ENCODE assay signal across 1 cellular context in the genomic region with DNA sequence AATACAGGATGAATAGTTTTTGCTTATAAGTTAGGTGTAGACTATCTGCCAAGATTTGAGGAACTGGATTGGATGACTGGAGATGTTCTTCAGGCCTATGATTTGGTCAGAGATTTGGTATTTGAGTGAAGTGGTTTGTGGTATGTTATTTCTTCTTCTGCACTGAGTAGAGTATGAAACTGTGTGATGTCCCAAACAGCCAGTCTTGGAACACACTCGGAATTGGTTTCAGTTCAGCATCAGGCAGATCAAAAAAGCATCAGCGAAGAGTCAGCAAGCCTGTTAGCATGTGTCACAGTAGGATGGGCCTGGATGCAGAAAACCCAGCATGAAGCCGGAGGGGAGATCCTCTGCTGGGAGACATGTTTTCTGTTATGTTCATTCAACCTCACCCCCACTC.
TF ChIP-seq lines count a peak whose summit lies in the region.

No MANE protein-coding gene starts in this region.

TF ChIP-seq in GM23338, 12 proteins besides CTCF, POLR2A, EP300 and RAD21 (continued from another document):
- TF ChIP-seq, protein P1, sequence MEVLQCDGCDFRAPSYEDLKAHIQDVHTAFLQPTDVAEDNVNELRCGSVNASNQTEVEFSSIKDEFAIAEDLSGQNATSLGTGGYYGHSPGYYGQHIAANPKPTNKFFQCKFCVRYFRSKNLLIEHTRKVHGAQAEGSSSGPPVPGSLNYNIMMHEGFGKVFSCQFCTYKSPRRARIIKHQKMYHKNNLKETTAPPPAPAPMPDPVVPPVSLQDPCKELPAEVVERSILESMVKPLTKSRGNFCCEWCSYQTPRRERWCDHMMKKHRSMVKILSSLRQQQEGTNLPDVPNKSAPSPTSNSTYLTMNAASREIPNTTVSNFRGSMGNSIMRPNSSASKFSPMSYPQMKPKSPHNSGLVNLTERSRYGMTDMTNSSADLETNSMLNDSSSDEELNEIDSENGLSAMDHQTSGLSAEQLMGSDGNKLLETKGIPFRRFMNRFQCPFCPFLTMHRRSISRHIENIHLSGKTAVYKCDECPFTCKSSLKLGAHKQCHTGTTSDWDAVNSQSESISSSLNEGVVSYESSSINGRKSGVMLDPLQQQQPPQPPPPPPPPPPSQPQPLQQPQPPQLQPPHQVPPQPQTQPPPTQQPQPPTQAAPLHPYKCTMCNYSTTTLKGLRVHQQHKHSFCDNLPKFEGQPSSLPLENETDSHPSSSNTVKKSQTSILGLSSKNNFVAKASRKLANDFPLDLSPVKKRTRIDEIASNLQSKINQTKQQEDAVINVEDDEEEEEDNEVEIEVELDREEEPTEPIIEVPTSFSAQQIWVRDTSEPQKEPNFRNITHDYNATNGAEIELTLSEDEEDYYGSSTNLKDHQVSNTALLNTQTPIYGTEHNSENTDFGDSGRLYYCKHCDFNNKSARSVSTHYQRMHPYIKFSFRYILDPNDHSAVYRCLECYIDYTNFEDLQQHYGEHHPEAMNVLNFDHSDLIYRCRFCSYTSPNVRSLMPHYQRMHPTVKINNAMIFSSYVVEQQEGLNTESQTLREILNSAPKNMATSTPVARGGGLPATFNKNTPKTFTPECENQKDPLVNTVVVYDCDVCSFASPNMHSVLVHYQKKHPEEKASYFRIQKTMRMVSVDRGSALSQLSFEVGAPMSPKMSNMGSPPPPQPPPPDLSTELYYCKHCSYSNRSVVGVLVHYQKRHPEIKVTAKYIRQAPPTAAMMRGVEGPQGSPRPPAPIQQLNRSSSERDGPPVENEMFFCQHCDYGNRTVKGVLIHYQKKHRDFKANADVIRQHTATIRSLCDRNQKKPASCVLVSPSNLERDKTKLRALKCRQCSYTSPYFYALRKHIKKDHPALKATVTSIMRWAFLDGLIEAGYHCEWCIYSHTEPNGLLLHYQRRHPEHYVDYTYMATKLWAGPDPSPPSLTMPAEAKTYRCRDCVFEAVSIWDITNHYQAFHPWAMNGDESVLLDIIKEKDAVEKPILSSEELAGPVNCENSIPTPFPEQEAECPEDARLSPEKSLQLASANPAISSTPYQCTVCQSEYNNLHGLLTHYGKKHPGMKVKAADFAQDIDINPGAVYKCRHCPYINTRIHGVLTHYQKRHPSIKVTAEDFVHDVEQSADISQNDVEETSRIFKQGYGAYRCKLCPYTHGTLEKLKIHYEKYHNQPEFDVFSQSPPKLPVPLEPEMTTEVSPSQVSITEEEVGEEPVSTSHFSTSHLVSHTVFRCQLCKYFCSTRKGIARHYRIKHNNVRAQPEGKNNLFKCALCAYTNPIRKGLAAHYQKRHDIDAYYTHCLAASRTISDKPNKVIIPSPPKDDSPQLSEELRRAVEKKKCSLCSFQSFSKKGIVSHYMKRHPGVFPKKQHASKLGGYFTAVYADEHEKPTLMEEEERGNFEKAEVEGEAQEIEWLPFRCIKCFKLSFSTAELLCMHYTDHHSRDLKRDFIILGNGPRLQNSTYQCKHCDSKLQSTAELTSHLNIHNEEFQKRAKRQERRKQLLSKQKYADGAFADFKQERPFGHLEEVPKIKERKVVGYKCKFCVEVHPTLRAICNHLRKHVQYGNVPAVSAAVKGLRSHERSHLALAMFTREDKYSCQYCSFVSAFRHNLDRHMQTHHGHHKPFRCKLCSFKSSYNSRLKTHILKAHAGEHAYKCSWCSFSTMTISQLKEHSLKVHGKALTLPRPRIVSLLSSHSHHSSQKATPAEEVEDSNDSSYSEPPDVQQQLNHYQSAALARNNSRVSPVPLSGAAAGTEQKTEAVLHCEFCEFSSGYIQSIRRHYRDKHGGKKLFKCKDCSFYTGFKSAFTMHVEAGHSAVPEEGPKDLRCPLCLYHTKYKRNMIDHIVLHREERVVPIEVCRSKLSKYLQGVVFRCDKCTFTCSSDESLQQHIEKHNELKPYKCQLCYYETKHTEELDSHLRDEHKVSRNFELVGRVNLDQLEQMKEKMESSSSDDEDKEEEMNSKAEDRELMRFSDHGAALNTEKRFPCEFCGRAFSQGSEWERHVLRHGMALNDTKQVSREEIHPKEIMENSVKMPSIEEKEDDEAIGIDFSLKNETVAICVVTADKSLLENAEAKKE (CRISPR knock-in tag; IDR thresholded peaks at IDR 0.05) = no peak
- TF ChIP-seq, protein P2, sequence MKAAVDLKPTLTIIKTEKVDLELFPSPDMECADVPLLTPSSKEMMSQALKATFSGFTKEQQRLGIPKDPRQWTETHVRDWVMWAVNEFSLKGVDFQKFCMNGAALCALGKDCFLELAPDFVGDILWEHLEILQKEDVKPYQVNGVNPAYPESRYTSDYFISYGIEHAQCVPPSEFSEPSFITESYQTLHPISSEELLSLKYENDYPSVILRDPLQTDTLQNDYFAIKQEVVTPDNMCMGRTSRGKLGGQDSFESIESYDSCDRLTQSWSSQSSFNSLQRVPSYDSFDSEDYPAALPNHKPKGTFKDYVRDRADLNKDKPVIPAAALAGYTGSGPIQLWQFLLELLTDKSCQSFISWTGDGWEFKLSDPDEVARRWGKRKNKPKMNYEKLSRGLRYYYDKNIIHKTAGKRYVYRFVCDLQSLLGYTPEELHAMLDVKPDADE (IDR thresholded peaks at IDR 0.05) = no peak
- TF ChIP-seq ZNF114 (CRISPR knock-in tag; IDR thresholded peaks at IDR 0.05) (no peak), EZH2 (IDR thresholded peaks at IDR 0.05; ENCODE audit: low read depth, unreplicated experiment) (no peak), NANOG (IDR thresholded peaks at IDR 0.05; ENCODE audit: borderline replicate concordance) (no peak), CREB1 (CRISPR knock-in tag; IDR thresholded peaks at IDR 0.05; ENCODE audit: low read depth) (no peak), STAT1 (IDR thresholded peaks at IDR 0.05; ENCODE audit: unreplicated experiment) (no peak)
